ENCODE assay signal across 8 cellular contexts in the genomic region with DNA sequence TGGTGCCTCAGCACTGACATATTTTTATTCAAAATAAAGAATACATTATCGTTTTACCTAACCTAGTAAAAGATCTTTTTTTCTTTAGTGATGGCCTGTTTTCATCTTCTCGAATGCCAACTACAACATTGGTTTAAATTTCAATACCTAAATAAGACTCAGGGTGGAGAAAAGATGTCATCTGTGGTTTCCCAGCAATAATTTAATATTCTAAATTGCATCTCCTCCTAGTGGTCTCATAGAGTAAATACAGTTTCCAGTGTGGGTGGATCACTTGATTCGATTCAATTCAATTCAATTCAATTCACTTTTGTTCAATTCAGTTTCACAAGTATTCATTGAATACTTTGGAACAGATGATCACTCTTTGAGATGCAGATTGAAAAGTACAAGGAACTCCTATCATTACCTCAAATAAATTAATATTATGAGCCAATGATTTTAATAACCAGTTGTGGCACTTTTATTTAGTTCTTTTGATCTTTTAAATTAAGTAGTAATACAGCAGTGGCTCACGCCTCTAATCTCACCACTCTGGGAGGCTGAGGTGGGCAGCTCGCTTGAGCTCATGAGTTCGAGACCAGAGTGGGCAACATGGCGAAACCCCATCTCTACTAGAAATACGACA.
DNase-seq lines count a peak whose midpoint lies in the region; ATAC-seq and TF ChIP-seq lines count a peak whose summit lies in the region.

No MANE protein-coding gene starts in this region.

- H3K9ac ChIP-seq in parathyroid adenoma = no peak overlapping the region

- DNase-seq in GM10266 (ENCODE audit: extremely low spot score) (peak; percentile 22), LNCaP clone FGC (ENCODE audit: low read depth) (no peak), coronary artery (ENCODE audit: low spot score) (no peak), sciatic nerve (ENCODE audit: low spot score) (no peak), GM19238 (ENCODE audit: insufficient read length, low spot score) (no peak)
- no peak for DNase-seq in stimulated activated naive CD4-positive, alpha-beta T cell (lab: John Stamatoyannopoulos, UW)
- no peak for DNase-seq in activated CD4-positive, alpha-beta T cell treated with anti-CD3 and anti-CD28 coated beads, Interleukin-2, amount 50 U/mL, for 4 hours

- H3K27ac ChIP-seq in coronary artery = no peak overlapping the region
- no peak overlapping the region for H3K27ac ChIP-seq in parathyroid adenoma

- H3K79me2 ChIP-seq in parathyroid adenoma = no peaks in the 10 kb centered on the region

- no peaks in the 10 kb centered on the region for H3K27me3 ChIP-seq in parathyroid adenoma (ENCODE audit: control insufficient read depth, insufficient read depth, low read length)

- H2AFZ ChIP-seq in parathyroid adenoma = no peak overlapping the region

- no peaks in the 10 kb centered on the region for H3K36me3 ChIP-seq in parathyroid adenoma (ENCODE audit: control insufficient read depth, insufficient read depth, low read length)

- no peak overlapping the region for H3K4me3 ChIP-seq in LNCaP clone FGC (ENCODE audit: low read depth, low read length)
- no peak overlapping the region for H3K4me3 ChIP-seq in coronary artery
- H3K4me3 ChIP-seq in parathyroid adenoma (ENCODE audit: low read depth, low read length) = no peak overlapping the region

- no peak for ATAC-seq in sciatic nerve

- intact Hi-C loops in sciatic nerve (cut with DNase I) = no loop called here

- no peaks in the 10 kb centered on the region for H3K9me3 ChIP-seq in parathyroid adenoma (ENCODE audit: control insufficient read depth, low read length)

- no peak overlapping the region for H3K4me2 ChIP-seq in parathyroid adenoma (ENCODE audit: low read length)

- H3K4me1 ChIP-seq in parathyroid adenoma = no peaks in the 10 kb centered on the region

- TF ChIP-seq CTCF in GM10266 (IDR thresholded peaks at IDR 0.05; ENCODE audit: control insufficient read depth, insufficient read depth, low read depth, missing control alignments) (peak; percentile 14), LNCaP clone FGC (IDR thresholded peaks at IDR 0.05; ENCODE audit: control insufficient read depth, extremely low read depth, insufficient read depth) (peak; percentile 52), coronary artery (IDR thresholded peaks at IDR 0.05) (peak; percentile 16), parathyroid adenoma (IDR thresholded peaks at IDR 0.05) (peak; percentile 51)
